Comparison of ENCODE assay signal across 9 cellular contexts in genomic region chr22:36465232-36466021, GRCh38. TPM values are rescaled to one million over a fixed set of nuclear protein-coding genes. Genes with fewer than 3 reads are reported as not detected.
A peak's percentile ranks its signal among the peaks of the same experiment; 100 is the strongest.
DNase-seq lines count a peak whose midpoint lies in the region; ATAC-seq and TF ChIP-seq lines count a peak whose summit lies in the region.
"Had no signal": no experiment of that assay in that cellular context is flagged by ENCODE, and none has a peak within 500 bp of the region (broad histone marks: within the 10 kb centered on the region; RNA-seq: fewer than 3 reads in every experiment).

No MANE protein-coding gene starts in this region.

- peak in 1 of 3 donors; percentile 9 for TF ChIP-seq CTCF in breast epithelium (IDR thresholded peaks at IDR 0.05)
- no peak for TF ChIP-seq CTCF in thyroid gland (IDR thresholded peaks at IDR 0.05)

- peak; percentile 94 to 97 for DNase-seq in breast epithelium (ENCODE audit: low spot score in 2 of 2)
- peak; percentile 69 to 80 for DNase-seq in left colon
- peak; percentile 96 to 98 for DNase-seq in thyroid gland
- no peak for DNase-seq in activated CD8-positive, alpha-beta memory T cell treated with anti-CD3 and anti-CD28 coated beads, Interleukin-2, amount 50 U/mL, for 48 hours
- DNase-seq: central memory CD4-positive, alpha-beta T cell had no signal

- no peak overlapping the region for H3K4me3 ChIP-seq in HUES6 (ENCODE audit: low read depth, low read length)
- no peak overlapping the region for H3K4me3 ChIP-seq in breast epithelium
- H3K4me3 ChIP-seq in thyroid gland (replicated peaks in 1 of 3): no peak overlapping the region

- H3K4me1 ChIP-seq in HUES6 (ENCODE audit: control insufficient read depth, insufficient read depth, low read length) (peaks cover 24% of the 10 kb centered on the region), breast epithelium (peaks cover 2 to 54% of the 10 kb centered on the region in 2 donors), thyroid gland (peaks cover 31 to 65% of the 10 kb centered on the region in 2 donors)

- H3K9me3 ChIP-seq in HUES6 (ENCODE audit: control insufficient read depth, insufficient read depth, low read depth, low read length): no peaks in the 10 kb centered on the region
- H3K9me3 ChIP-seq in breast epithelium: no peaks in the 10 kb centered on the region
- H3K9me3 ChIP-seq in thyroid gland: no peaks in the 10 kb centered on the region

- TF ChIP-seq POLR2A in breast epithelium (IDR thresholded peaks at IDR 0.05) (no peak), thyroid gland (IDR thresholded peaks at IDR 0.05) (peak in 1 of 2 donors; percentile 59)

- peak overlapping the region; percentile 56 for H3K9ac ChIP-seq in HUES6 (ENCODE audit: low read length)

- intact Hi-C loops in breast epithelium (cut with DNase I; ENCODE audit: low total_unique reads) (no loop called here), left colon (cut with DNase I, micrococcal nuclease) (loop anchor here in 1 of 2 donors (10.0 kb wide), 1 partner anchor 81 kb away; the partner anchor contains the start of gene MYH9), thyroid gland (cut with DNase I) (no loop called here)

- ATAC-seq in left colon: peak; percentile 75
- ATAC-seq in HG02840 (IDR thresholded peaks at IDR 0.05; ENCODE audit: low FRiP score, unreplicated experiment): no peak
- no peak for ATAC-seq in HG03095 (IDR thresholded peaks at IDR 0.05; ENCODE audit: unreplicated experiment)
- no peak for ATAC-seq in HG02885 (IDR thresholded peaks at IDR 0.05; ENCODE audit: poor library complexity, unreplicated experiment)

- H3K27ac ChIP-seq in HUES6 (ENCODE audit: low read depth, low read length) (peak overlapping the region; percentile 45; the same call in 1 of the 2 replicates), breast epithelium (peak overlapping the region; percentile 93 to 98), thyroid gland (peak overlapping the region; percentile 81 to 92 (median 88))

- no peaks in the 10 kb centered on the region for H3K27me3 ChIP-seq in HUES6 (ENCODE audit: control insufficient read depth, insufficient read depth, low read length)
- H3K27me3 ChIP-seq in breast epithelium: no peaks in the 10 kb centered on the region
- no peaks in the 10 kb centered on the region for H3K27me3 ChIP-seq in thyroid gland

- WGBS in thyroid gland, 2 donors: 43 to 54% methylated on average over 16 to 22 of the region's 25 CpGs

- H3K36me3 ChIP-seq in HUES6 (ENCODE audit: control insufficient read depth, insufficient read depth, low read length): peaks cover 17% of the 10 kb centered on the region; the same call in 1 of the 2 replicates
- H3K36me3 ChIP-seq in breast epithelium: no peaks in the 10 kb centered on the region
- H3K36me3 ChIP-seq in thyroid gland: no peaks in the 10 kb centered on the region

RNA-seq across cellular contexts. Expression of gene TXN2, which starts 16.0 kb away (rescaled TPM):
- 10 to 100 TPM; 52.3 to 71.1 (median 58.1) TPM for total RNA-seq in breast epithelium
- total RNA-seq in left colon: 100 to 1,000 TPM in 1 of 2 donors, 10 to 100 TPM in 1; 96.5 to 101 TPM
- total RNA-seq in thyroid gland: 100 to 1,000 TPM in 1 of 4 donors, 10 to 100 TPM in 3; 56.7 to 115 (median 75.6) TPM

RNA-seq across cellular contexts. Expression of gene FOXRED2, which starts 41.4 kb away (rescaled TPM):
- 1 to 10 TPM; 4.9 to 9.9 (median 6.1) TPM for total RNA-seq in breast epithelium
- total RNA-seq in left colon: 1 to 10 TPM; 5.3 to 5.4 TPM
- 10 to 100 TPM in 2 of 4 donors, 1 to 10 TPM in 2; 5.9 to 12.8 (median 9.4) TPM for total RNA-seq in thyroid gland

Comparison
In these comparisons a context has a peak if more than half of its experiments do, and no peak if none do; other contexts are left out.
1. H3K27ac ChIP-seq: peak in every context shown above with its lines; median percentile 96 in breast epithelium; 88 in thyroid gland; 45 in HUES6.